ENCODE assay signal across 1 cellular context in the genomic region with DNA sequence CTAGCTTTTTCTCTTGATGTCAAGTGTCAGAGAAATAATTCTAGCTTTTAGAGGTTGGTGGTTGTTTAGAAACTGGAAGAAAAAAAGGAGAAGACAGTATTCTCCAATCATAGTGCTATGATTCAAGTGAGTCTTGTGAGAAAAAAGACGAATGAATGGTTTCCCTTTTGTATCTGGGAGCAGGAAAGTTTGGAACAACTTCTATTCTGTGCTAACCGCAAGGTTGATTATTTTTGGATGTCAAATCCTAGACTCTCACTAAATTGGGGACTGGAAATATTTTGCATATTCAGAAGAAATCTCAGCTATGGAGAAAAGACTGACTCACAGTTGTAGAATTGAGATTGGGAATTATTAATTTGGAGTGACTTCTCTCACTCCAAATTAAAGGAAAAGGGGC.
TF ChIP-seq lines count a peak whose summit lies in the region.

No MANE protein-coding gene starts in this region.

TF ChIP-seq in IMR-90, 13 proteins besides CTCF, POLR2A, EP300 and RAD21:
- TF ChIP-seq BHLHE40 (IDR thresholded peaks at IDR 0.05; ENCODE audit: low read depth, low read length) (no peak), SMC3 (IDR thresholded peaks at IDR 0.05; ENCODE audit: low read depth, low read length) (no peak), MAFK (IDR thresholded peaks at IDR 0.05; ENCODE audit: low read depth, low read length) (no peak), MAZ (IDR thresholded peaks at IDR 0.05; ENCODE audit: borderline replicate concordance, low read depth, low read length) (no peak), CHD1 (IDR thresholded peaks at IDR 0.05; ENCODE audit: low read depth, low read length) (no peak), MXI1 (IDR thresholded peaks at IDR 0.05; ENCODE audit: borderline replicate concordance, low read depth, low read length) (no peak), NFE2L2 (IDR thresholded peaks at IDR 0.05; ENCODE audit: low read depth, low read length) (no peak), RCOR1 (IDR thresholded peaks at IDR 0.05; ENCODE audit: insufficient replicate concordance, low read length) (no peak)
- TF ChIP-seq, protein P1, sequence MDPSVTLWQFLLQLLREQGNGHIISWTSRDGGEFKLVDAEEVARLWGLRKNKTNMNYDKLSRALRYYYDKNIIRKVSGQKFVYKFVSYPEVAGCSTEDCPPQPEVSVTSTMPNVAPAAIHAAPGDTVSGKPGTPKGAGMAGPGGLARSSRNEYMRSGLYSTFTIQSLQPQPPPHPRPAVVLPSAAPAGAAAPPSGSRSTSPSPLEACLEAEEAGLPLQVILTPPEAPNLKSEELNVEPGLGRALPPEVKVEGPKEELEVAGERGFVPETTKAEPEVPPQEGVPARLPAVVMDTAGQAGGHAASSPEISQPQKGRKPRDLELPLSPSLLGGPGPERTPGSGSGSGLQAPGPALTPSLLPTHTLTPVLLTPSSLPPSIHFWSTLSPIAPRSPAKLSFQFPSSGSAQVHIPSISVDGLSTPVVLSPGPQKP (IDR thresholded peaks at IDR 0.05; ENCODE audit: borderline replicate concordance, low read depth, low read length), result no peak
- TF ChIP-seq, protein P2, sequence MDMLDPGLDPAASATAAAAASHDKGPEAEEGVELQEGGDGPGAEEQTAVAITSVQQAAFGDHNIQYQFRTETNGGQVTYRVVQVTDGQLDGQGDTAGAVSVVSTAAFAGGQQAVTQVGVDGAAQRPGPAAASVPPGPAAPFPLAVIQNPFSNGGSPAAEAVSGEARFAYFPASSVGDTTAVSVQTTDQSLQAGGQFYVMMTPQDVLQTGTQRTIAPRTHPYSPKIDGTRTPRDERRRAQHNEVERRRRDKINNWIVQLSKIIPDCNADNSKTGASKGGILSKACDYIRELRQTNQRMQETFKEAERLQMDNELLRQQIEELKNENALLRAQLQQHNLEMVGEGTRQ (IDR thresholded peaks at IDR 0.05; ENCODE audit: low read depth, low read length), result no peak
